14 cellular contexts compared by ENCODE assay signal in the genomic region with DNA sequence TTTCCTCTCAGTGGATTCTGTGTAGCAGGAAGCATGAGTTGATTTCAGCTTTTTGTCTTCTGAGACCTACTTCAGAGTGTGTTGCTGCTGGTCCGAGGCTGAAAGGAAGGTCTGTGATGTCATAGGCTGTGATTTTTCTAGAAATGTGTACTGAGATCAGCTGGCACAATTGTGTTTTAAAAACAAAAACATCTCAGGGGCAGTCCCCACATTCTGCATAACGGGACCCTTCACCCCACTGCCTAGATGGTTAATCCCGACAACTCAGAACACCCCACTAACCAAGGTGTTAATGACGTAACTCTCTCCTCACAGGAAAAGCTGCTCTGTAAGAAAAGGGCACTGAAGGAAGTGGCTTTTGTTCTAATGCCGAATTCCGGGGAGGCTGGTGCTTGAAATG. TPM values are rescaled to one million over a fixed set of nuclear protein-coding genes. Genes with fewer than 3 reads are reported as not detected.
DNase-seq lines count a peak whose midpoint lies in the region; ATAC-seq and TF ChIP-seq lines count a peak whose summit lies in the region.
"Had no signal": no experiment of that assay in that cellular context is flagged by ENCODE, and none has a peak within 500 bp of the region (broad histone marks: within the 10 kb centered on the region; RNA-seq: fewer than 3 reads in every experiment).

No MANE protein-coding gene starts in this region.

- peaks cover 25% of the 10 kb centered on the region for H3K4me1 Mint-ChIP-seq in activated CD4-positive, alpha-beta T cell treated with anti-CD3 and anti-CD28 coated beads for 36 hours
- peaks cover 35% of the 10 kb centered on the region for H3K4me1 Mint-ChIP-seq in central memory CD8-positive, alpha-beta T cell

- TF ChIP-seq EP300 in stomach (IDR thresholded peaks at IDR 0.05): no peak

- H3K27me3 Mint-ChIP-seq in activated CD4-positive, alpha-beta T cell treated with anti-CD3 and anti-CD28 coated beads for 36 hours: no peaks in the 10 kb centered on the region
- H3K27me3 Mint-ChIP-seq in central memory CD8-positive, alpha-beta T cell: no peaks in the 10 kb centered on the region

- H3K27ac ChIP-seq in spleen (peak overlapping the region in 6 of 8 donors; percentile 53 to 76 (median 60)), stomach (peak overlapping the region in 1 of 5 donors; percentile 33)

- intact Hi-C loops in activated CD4-positive, alpha-beta T cell treated with anti-CD3 and anti-CD28 coated beads for 36 hours (cut with DNase I, micrococcal nuclease): no loop called here
- intact Hi-C loops in spleen (cut with DNase I; ENCODE audit: low total_unique reads): no loop called here
- intact Hi-C loops in stomach (cut with DNase I; ENCODE audit: low total_unique reads): no loop called here

- CTCF ChIA-PET in activated CD4-positive, alpha-beta T cell treated with anti-CD3 and anti-CD28 coated beads for 36 hours (lab: Charles Lee): interaction anchor here (0.7 kb wide), 1 partner anchor 285 kb away, joined by 4 read pairs; no protein-coding TSS in a partner anchor

- ATAC-seq in activated CD4-positive, alpha-beta T cell treated with anti-CD3 and anti-CD28 coated beads for 36 hours: peak; percentile 82
- peak; percentile 89 for ATAC-seq in central memory CD8-positive, alpha-beta T cell (replicated peaks; ENCODE audit: extremely low read depth, poor library complexity, severe bottlenecking)
- ATAC-seq: pancreas had no signal

- no peaks in the 10 kb centered on the region for H3K9me3 ChIP-seq in spleen
- no peaks in the 10 kb centered on the region for H3K9me3 ChIP-seq in stomach
- H3K9me3 ChIP-seq: pancreas had no signal

- POLR2A ChIA-PET in activated CD4-positive, alpha-beta T cell treated with anti-CD3 and anti-CD28 coated beads for 36 hours (lab: Charles Lee): interaction anchor here (0.6 kb wide), 2 partner anchors 116 to 546 kb away, joined by 4 to 7 read pairs; no protein-coding TSS in a partner anchor

- H3K36me3 ChIP-seq in spleen: no peaks in the 10 kb centered on the region
- H3K36me3 ChIP-seq in stomach: no peaks in the 10 kb centered on the region
- H3K36me3 ChIP-seq: pancreas had no signal

- 19 to 32% (median 20%) methylated on average over 6 of the region's 6 CpGs for WGBS in spleen, 5 donors
- 32 to 55% (median 49%) methylated on average over 6 of the region's 6 CpGs for WGBS in stomach, 5 donors

- TF ChIP-seq CTCF in spleen (IDR thresholded peaks at IDR 0.05 in 8 of 11, conservative IDR thresholded peaks at IDR 0.05 in 3 of 11): no peak
- TF ChIP-seq CTCF in stomach (IDR thresholded peaks at IDR 0.05): no peak

- H3K27me3 ChIP-seq in spleen (replicated peaks in 1 of 7) (no peaks in the 10 kb centered on the region), stomach (no peaks in the 10 kb centered on the region)
- H3K27me3 ChIP-seq: pancreas had no signal

- H3K4me3 ChIP-seq in spleen (no peak overlapping the region), stomach (no peak overlapping the region)
- H3K4me3 ChIP-seq: pancreas had no signal

- TF ChIP-seq POLR2A in spleen (IDR thresholded peaks at IDR 0.05): no peak
- TF ChIP-seq POLR2A in stomach (IDR thresholded peaks at IDR 0.05): no peak

- H3K36me3 Mint-ChIP-seq in activated CD4-positive, alpha-beta T cell treated with anti-CD3 and anti-CD28 coated beads for 36 hours (ENCODE audit: low read depth): no peaks in the 10 kb centered on the region
- H3K36me3 Mint-ChIP-seq in central memory CD8-positive, alpha-beta T cell (ENCODE audit: insufficient read depth): peaks cover 2% of the 10 kb centered on the region

- DNase-seq in activated CD4-positive, alpha-beta T cell treated with anti-CD3 and anti-CD28 coated beads for 36 hours: peak; percentile 43
- no peak for DNase-seq in activated CD4-positive, alpha-beta T cell treated with anti-CD3 and anti-CD28 coated beads for 48 hours
- peak in 3 of 5 donors; percentile 3 to 88 (median 14) for DNase-seq in T-helper 1 cell
- DNase-seq in central memory CD8-positive, alpha-beta T cell (ENCODE audit: low spot score in 2 of 2): peak; percentile 13 to 27
- DNase-seq in spleen: no peak
- no peak for DNase-seq in NCI-H774 (lab: John Stamatoyannopoulos, UW)
- no peak for DNase-seq in stomach
- DNase-seq in DMS 273 treated with DMSO at 0.1 percent for 48 hours (lab: John Stamatoyannopoulos, UW): no peak
- DNase-seq: 8988T, activated B cell treated with CpG ODN at 0.5 μM for 24 hours, anterior cingulate cortex, NCI-H1105 treated with DMSO at 0.1 percent for 48 hours, NCI-H526 treated with DMSO at 0.1 percent for 48 hours, pancreas had no signal

- no peaks in the 10 kb centered on the region for H3K9me3 Mint-ChIP-seq in activated CD4-positive, alpha-beta T cell treated with anti-CD3 and anti-CD28 coated beads for 36 hours (ENCODE audit: low read depth)
- no peaks in the 10 kb centered on the region for H3K9me3 Mint-ChIP-seq in central memory CD8-positive, alpha-beta T cell
- H3K9me3 Mint-ChIP-seq: activated B cell treated with CpG ODN at 0.5 μM for 24 hours had no signal

- peaks cover 10 to 37% (median 19%) of the 10 kb centered on the region in 6 donors for H3K4me1 ChIP-seq in spleen
- peaks cover 12 to 48% (median 22%) of the 10 kb centered on the region in 4 donors for H3K4me1 ChIP-seq in stomach

- no peak overlapping the region for H3K4me3 Mint-ChIP-seq in activated CD4-positive, alpha-beta T cell treated with anti-CD3 and anti-CD28 coated beads for 36 hours
- peak overlapping the region; percentile 28 for H3K4me3 Mint-ChIP-seq in central memory CD8-positive, alpha-beta T cell
- H3K4me3 Mint-ChIP-seq: activated B cell treated with CpG ODN at 0.5 μM for 24 hours had no signal

- H3K27ac Mint-ChIP-seq in activated CD4-positive, alpha-beta T cell treated with anti-CD3 and anti-CD28 coated beads for 36 hours: peak overlapping the region; percentile 73
- peak overlapping the region; percentile 84 for H3K27ac Mint-ChIP-seq in central memory CD8-positive, alpha-beta T cell (ENCODE audit: low read depth)
- H3K27ac Mint-ChIP-seq: activated B cell treated with CpG ODN at 0.5 μM for 24 hours had no signal

RNA-seq across cellular contexts. Expression of a gene that starts 59.8 kb away (rescaled TPM):
- 10 to 100 TPM; 32.3 to 36.1 TPM for total RNA-seq in activated CD4-positive, alpha-beta T cell treated with anti-CD3 and anti-CD28 coated beads for 36 hours
- total RNA-seq in spleen (10 to 100 TPM; 48.3 to 82.5 (median 72.4) TPM), stomach (10 to 100 TPM; 38.4 to 69.6 (median 57.2) TPM)
- polyA plus RNA-seq in spleen (10 to 100 TPM; 34.9 to 56.0 (median 37.3) TPM), stomach (10 to 100 TPM; 40.4 to 72.6 (median 40.5) TPM)

Comparison
In these comparisons a context has a peak if more than half of its experiments do, and no peak if none do; other contexts are left out.
1. DNase-seq: peak in activated CD4-positive, alpha-beta T cell treated with anti-CD3 and anti-CD28 coated beads for 36 hours (single experiment), T-helper 1 cell (3 of 5) and central memory CD8-positive, alpha-beta T cell (2 of 2); none in activated CD4-positive, alpha-beta T cell treated with anti-CD3 and anti-CD28 coated beads for 48 hours (single experiment), spleen (single experiment), NCI-H774 (single experiment), stomach (single experiment) and DMS 273 treated with DMSO at 0.1 percent for 48 hours (single experiment).